Comparison of ENCODE assay signal across 8 cellular contexts in the genomic region with DNA sequence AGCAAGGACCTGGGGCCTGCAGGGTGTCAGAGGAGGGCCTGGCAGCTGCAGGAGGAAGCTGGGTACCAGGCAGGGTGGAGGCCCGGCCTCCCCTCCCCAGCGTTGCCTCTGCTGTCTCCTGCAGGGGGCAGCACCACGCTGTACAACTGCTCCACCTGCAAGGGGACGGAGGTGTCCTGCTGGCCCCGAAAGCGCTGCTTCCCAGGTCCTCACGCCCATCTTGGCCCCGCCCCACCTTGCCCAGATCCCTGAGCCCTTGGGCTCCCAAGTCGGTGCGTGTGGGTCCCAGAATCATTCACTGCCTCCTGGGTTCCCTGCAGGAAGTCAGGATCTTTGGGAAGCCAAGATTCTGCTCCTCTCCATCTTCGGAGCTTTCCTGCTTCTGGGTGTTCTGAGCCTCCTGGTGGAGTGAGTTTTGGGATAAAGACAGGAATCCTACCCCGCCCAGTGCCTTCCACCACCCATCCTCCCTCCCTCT. TPM values are rescaled to one million over a fixed set of nuclear protein-coding genes. Genes with fewer than 3 reads are reported as not detected.
DNase-seq lines count a peak whose midpoint lies in the region; ATAC-seq and TF ChIP-seq lines count a peak whose summit lies in the region.

No MANE protein-coding gene starts in this region.

- no peaks in the 10 kb centered on the region for H3K9me3 ChIP-seq in BLaER1 treated with 17β-estradiol and CSF1 and Interleukin-3, amounts not matched to agents 10 nM and 100 nM (replicated peaks in 1 of 11)
- H3K9me3 ChIP-seq in HCT116 (ENCODE audit: control insufficient read depth in 1 of 2, insufficient read depth in 1 of 2, low read depth in 1 of 2, low read length in 2 of 2) = no peaks in the 10 kb centered on the region

- H3K27me3 Mint-ChIP-seq in activated CD8-positive, alpha-beta memory T cell treated with anti-CD3 and anti-CD28 coated beads, Interleukin-2, amount 10 ng/mL, durations not matched to agents 7 days and 5 days = no peaks in the 10 kb centered on the region

- H3K4me1 ChIP-seq in BLaER1 treated with 17β-estradiol and CSF1 and Interleukin-3, amounts not matched to agents 10 nM and 100 nM = peaks cover 27 to 45% (median 38%) of the 10 kb centered on the region in 10 experiments
- peaks cover 23 to 50% of the 10 kb centered on the region in 2 experiments for H3K4me1 ChIP-seq in HCT116 (ENCODE audit: control insufficient read depth in 1 of 2, insufficient read depth in 2 of 2, low read length in 2 of 2)

- no peak overlapping the region for H3K27ac Mint-ChIP-seq in activated CD8-positive, alpha-beta memory T cell treated with anti-CD3 and anti-CD28 coated beads, Interleukin-2, amount 10 ng/mL, durations not matched to agents 7 days and 5 days

- peak; percentile 83 for DNase-seq in HCT116 (ENCODE audit: low read depth, low spot score)
- DNase-seq in NOMO-1 treated with dmso at 0.1 percent for 144 hours (lab: John Stamatoyannopoulos, UW; ENCODE audit: unreplicated experiment) = peak; percentile 38
- peak; percentile 92 for DNase-seq in activated CD8-positive, alpha-beta memory T cell treated with anti-CD3 and anti-CD28 coated beads, Interleukin-2, amount 10 ng/mL, durations not matched to agents 7 days and 5 days
- peak; percentile 90 for DNase-seq in epithelial cell of esophagus (ENCODE audit: low read depth)
- DNase-seq in midbrain (lab: John Stamatoyannopoulos, UW) = peak; percentile 55
- DNase-seq in stimulated activated CD8-positive, alpha-beta memory T cell treated with anti-CD3 and anti-CD28 coated beads, Interleukin-2, amount 100 ng/mL, for 48 hours (ENCODE audit: low read depth in 2 of 2) = peak; percentile 76 to 84

- no peak overlapping the region for H2AFZ ChIP-seq in HCT116 (ENCODE audit: low read depth, low read length, poor library complexity, severe bottlenecking)

- peaks cover 6% of the 10 kb centered on the region for H3K36me3 Mint-ChIP-seq in activated CD8-positive, alpha-beta memory T cell treated with anti-CD3 and anti-CD28 coated beads, Interleukin-2, amount 10 ng/mL, durations not matched to agents 7 days and 5 days

- H3K9me2 ChIP-seq in HCT116 (ENCODE audit: insufficient read depth) = no peaks in the 10 kb centered on the region

- no peak overlapping the region for H3K9ac ChIP-seq in BLaER1 treated with 17β-estradiol and CSF1 and Interleukin-3, amounts not matched to agents 10 nM and 100 nM
- H3K9ac ChIP-seq in HCT116 (ENCODE audit: low read length) = no peak overlapping the region

- H3K4me2 ChIP-seq in BLaER1 treated with 17β-estradiol and CSF1 and Interleukin-3, amounts not matched to agents 10 nM and 100 nM = peak overlapping the region in 8 of 11 experiments; percentile 2 to 98 (median 30); a peak in 10 of 22 replicates
- peak overlapping the region; percentile 60 for H3K4me2 ChIP-seq in HCT116 (ENCODE audit: low read length)

- peaks cover 10% of the 10 kb centered on the region; the same call in 1 of the 2 replicates for H3K79me2 ChIP-seq in HCT116 (ENCODE audit: insufficient read depth, low read length)

- H3K36me3 ChIP-seq in BLaER1 treated with 17β-estradiol and CSF1 and Interleukin-3, amounts not matched to agents 10 nM and 100 nM = no peaks in the 10 kb centered on the region
- H3K36me3 ChIP-seq in HCT116 (ENCODE audit: control insufficient read depth in 1 of 2, insufficient read depth in 2 of 2, low read length in 2 of 2) = no peaks in the 10 kb centered on the region

- POLR2A ChIA-PET in HCT116 (lab: Charles Lee) = interaction anchor here (0.7 to 0.9 kb wide), 3 partner anchors 79 to 228 kb away, joined by 3 to 4 read pairs (median 3); a partner anchor contains a TSS

- H3K4me3 Mint-ChIP-seq in activated CD8-positive, alpha-beta memory T cell treated with anti-CD3 and anti-CD28 coated beads, Interleukin-2, amount 10 ng/mL, durations not matched to agents 7 days and 5 days = no peak overlapping the region

- peak; percentile 86 to 92 (median 91) for TF ChIP-seq CTCF in HCT116 (IDR thresholded peaks at IDR 0.05 in 2 of 3, conservative IDR thresholded peaks at IDR 0.05 in 1 of 3; ENCODE audit: borderline replicate concordance in 1 of 3, insufficient read depth in 1 of 3, low read depth in 2 of 3, low read length in 2 of 3)
- peak; percentile 88 for TF ChIP-seq CTCF in epithelial cell of esophagus (IDR thresholded peaks at IDR 0.05; ENCODE audit: insufficient read depth, low read depth, low read length, missing control alignments)

- no peak overlapping the region for H3K4me3 ChIP-seq in BLaER1 treated with 17β-estradiol and CSF1 and Interleukin-3, amounts not matched to agents 10 nM and 100 nM
- no peak overlapping the region for H3K4me3 ChIP-seq in HCT116 (replicated peaks in 1 of 2; ENCODE audit: low read depth in 1 of 2, low read length in 2 of 2)
- H3K4me3 ChIP-seq in epithelial cell of esophagus (ENCODE audit: low read length) = no peak overlapping the region

- peaks cover 35% of the 10 kb centered on the region for H3K4me1 Mint-ChIP-seq in activated CD8-positive, alpha-beta memory T cell treated with anti-CD3 and anti-CD28 coated beads, Interleukin-2, amount 10 ng/mL, durations not matched to agents 7 days and 5 days

- no peaks in the 10 kb centered on the region for H3K9me3 Mint-ChIP-seq in activated CD8-positive, alpha-beta memory T cell treated with anti-CD3 and anti-CD28 coated beads, Interleukin-2, amount 10 ng/mL, durations not matched to agents 7 days and 5 days (ENCODE audit: low read depth)

- RAD21 ChIA-PET in HCT116 (lab: Charles Lee; ENCODE audit: low non-redundant PET in 1 of 2, low total read pairs in 2 of 2, uncharacterized antibody in 2 of 2, unreplicated experiment in 2 of 2) = interaction anchor here in 1 of 2 experiments (0.7 to 2.0 kb wide), 4 partner anchors 47 to 204 kb away, joined by 3 to 6 read pairs (median 4); a partner anchor contains a TSS

- peak; percentile 97 for TF ChIP-seq RAD21 in HCT116 (IDR thresholded peaks at IDR 0.05; ENCODE audit: low read depth)

- CTCF ChIA-PET in HCT116 (lab: Charles Lee) = interaction anchor here (0.6 to 2.9 kb wide), 13 partner anchors 11 to 633 kb away, joined by 3 to 21 read pairs (median 4); a partner anchor contains a TSS
- CTCF ChIA-PET in activated CD8-positive, alpha-beta memory T cell treated with anti-CD3 and anti-CD28 coated beads, Interleukin-2, amount 10 ng/mL, durations not matched to agents 7 days and 5 days (lab: Charles Lee) = interaction anchor here (0.6 to 6.7 kb wide), 52 partner anchors 10 to 360 kb away, joined by 3 to 88 read pairs (median 4); a partner anchor contains a TSS

- ATAC-seq in HCT116 = peak; percentile 67
- peak; percentile 73 for ATAC-seq in activated CD8-positive, alpha-beta memory T cell treated with anti-CD3 and anti-CD28 coated beads, Interleukin-2, amount 10 ng/mL, durations not matched to agents 7 days and 5 days
- no peak for ATAC-seq in HG03159 (IDR thresholded peaks at IDR 0.05; ENCODE audit: unreplicated experiment)

- intact Hi-C loops in HCT116 (cut with micrococcal nuclease) = loop anchor here (1.0 to 5.0 kb wide), 4 partner anchors 36 to 205 kb away; a partner anchor contains a TSS

- TF ChIP-seq POLR2A in HCT116 (IDR thresholded peaks at IDR 0.05; ENCODE audit: borderline replicate concordance, extremely low read depth, insufficient read depth, insufficient read length) = no peak

- H3K27ac ChIP-seq in BLaER1 treated with 17β-estradiol and CSF1 and Interleukin-3, amounts not matched to agents 10 nM and 100 nM = no peak overlapping the region
- H3K27ac ChIP-seq in HCT116 (ENCODE audit: low read depth, low read length) = no peak overlapping the region

- no TSS peak for BruUV-seq in HCT116 (replicated peaks; lab: Mats Ljungman, UMichigan)

- no peaks in the 10 kb centered on the region for H3K27me3 ChIP-seq in BLaER1 treated with 17β-estradiol and CSF1 and Interleukin-3, amounts not matched to agents 10 nM and 100 nM
- no peaks in the 10 kb centered on the region for H3K27me3 ChIP-seq in HCT116 (ENCODE audit: insufficient read depth, low read length)

- peaks cover 0 to 32% (median 5%) of the 10 kb centered on the region in 11 experiments; a peak in 5 of 22 replicates for H4K20me1 ChIP-seq in BLaER1 treated with 17β-estradiol and CSF1 and Interleukin-3, amounts not matched to agents 10 nM and 100 nM
- H4K20me1 ChIP-seq in HCT116 (ENCODE audit: insufficient read depth) = no peaks in the 10 kb centered on the region

TF ChIP-seq in HCT116, 20 proteins besides CTCF, POLR2A, EP300 and RAD21:
- TF ChIP-seq POLR2AphosphoS5 (IDR thresholded peaks at IDR 0.05; ENCODE audit: low read depth, low read length) = peak; percentile 64
- TF ChIP-seq, protein P1, sequence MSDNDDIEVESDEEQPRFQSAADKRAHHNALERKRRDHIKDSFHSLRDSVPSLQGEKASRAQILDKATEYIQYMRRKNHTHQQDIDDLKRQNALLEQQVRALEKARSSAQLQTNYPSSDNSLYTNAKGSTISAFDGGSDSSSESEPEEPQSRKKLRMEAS (IDR thresholded peaks at IDR 0.05) = no peak

RNA-seq across cellular contexts. Expression of a gene that starts 1.2 kb away (rescaled TPM):
- total RNA-seq in HCT116 (2021; ENCODE audit: unreplicated experiment) = not detected
- not detected in 2 replicates for polyA plus RNA-seq in HCT116 (2012)
- not detected for total RNA-seq in activated CD8-positive, alpha-beta memory T cell treated with anti-CD3 and anti-CD28 coated beads, Interleukin-2, amount 10 ng/mL, durations not matched to agents 7 days and 5 days

RNA-seq across cellular contexts. Expression of a gene that starts 4.1 kb away (rescaled TPM):
- 5.4 TPM for total RNA-seq in HCT116 (2021; ENCODE audit: unreplicated experiment)
- polyA plus RNA-seq in HCT116 (2012) = 8.4 and 10.3 TPM in 2 replicates
- 1 to 10 TPM; 6.0 to 6.1 TPM for total RNA-seq in activated CD8-positive, alpha-beta memory T cell treated with anti-CD3 and anti-CD28 coated beads, Interleukin-2, amount 10 ng/mL, durations not matched to agents 7 days and 5 days

RNA-seq across cellular contexts. Expression of a gene that starts 19.8 kb away (rescaled TPM):
- 8.8 TPM for total RNA-seq in HCT116 (2021; ENCODE audit: unreplicated experiment)
- polyA plus RNA-seq in HCT116 (2012) = 22.2 and 28.1 TPM in 2 replicates
- 100 to 1,000 TPM; 594 to 712 TPM for total RNA-seq in activated CD8-positive, alpha-beta memory T cell treated with anti-CD3 and anti-CD28 coated beads, Interleukin-2, amount 10 ng/mL, durations not matched to agents 7 days and 5 days

RNA-seq across cellular contexts. Expression of a gene that starts 24.8 kb away (rescaled TPM):
- 16.8 TPM for total RNA-seq in HCT116 (2021; ENCODE audit: unreplicated experiment)
- polyA plus RNA-seq in HCT116 (2012) = 12.5 and 14.4 TPM in 2 replicates
- under 1 TPM; 0.54 to 0.61 TPM for total RNA-seq in activated CD8-positive, alpha-beta memory T cell treated with anti-CD3 and anti-CD28 coated beads, Interleukin-2, amount 10 ng/mL, durations not matched to agents 7 days and 5 days

RNA-seq across cellular contexts. Expression of a gene that starts 27.0 kb away (rescaled TPM):
- 56.9 TPM for total RNA-seq in HCT116 (2021; ENCODE audit: unreplicated experiment)
- 33.9 and 34.0 TPM in 2 replicates for polyA plus RNA-seq in HCT116 (2012)
- total RNA-seq in activated CD8-positive, alpha-beta memory T cell treated with anti-CD3 and anti-CD28 coated beads, Interleukin-2, amount 10 ng/mL, durations not matched to agents 7 days and 5 days = 10 to 100 TPM; 43.7 to 44.8 TPM

Comparison
In these comparisons a context has a peak if more than half of its experiments do, and no peak if none do; other contexts are left out.
1. DNase-seq: peak in every context shown above with its lines; median percentile 92 in activated CD8-positive, alpha-beta memory T cell treated with anti-CD3 and anti-CD28 coated beads, Interleukin-2, amount 10 ng/mL, durations not matched to agents 7 days and 5 days; 90 in epithelial cell of esophagus; 83 in HCT116; 80 in stimulated activated CD8-positive, alpha-beta memory T cell treated with anti-CD3 and anti-CD28 coated beads, Interleukin-2, amount 100 ng/mL, for 48 hours; 55 in midbrain; 38 in NOMO-1 treated with dmso at 0.1 percent for 144 hours.
2. RNA of a gene that starts 19.8 kb away (total RNA-seq): 594 to 712 TPM in activated CD8-positive, alpha-beta memory T cell treated with anti-CD3 and anti-CD28 coated beads, Interleukin-2, amount 10 ng/mL, durations not matched to agents 7 days and 5 days; 8.8 TPM in HCT116 (single experiment); every median in the first group is over 10 times any median in the second.